Comparison of ENCODE assay signal across 22 cellular contexts in the genomic region with DNA sequence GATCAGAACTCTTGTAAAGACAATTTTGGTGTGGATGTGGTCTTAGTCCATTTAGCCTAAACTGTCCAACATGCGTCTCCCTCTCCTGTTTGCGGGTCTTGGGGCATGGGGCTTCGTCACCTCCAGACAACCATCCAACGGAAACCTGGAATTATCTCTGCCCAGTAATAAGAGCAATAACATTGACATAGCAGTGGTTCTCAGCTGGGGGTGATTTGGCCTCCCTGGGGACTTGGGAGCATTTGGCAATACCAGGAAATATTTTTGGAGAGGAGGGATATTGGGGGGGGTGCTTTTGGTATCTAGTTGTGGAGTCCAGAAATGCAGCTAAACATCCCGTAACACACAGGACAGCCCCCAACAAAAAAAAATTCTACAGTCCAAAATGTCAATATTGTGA. TPM values are rescaled to one million over a fixed set of nuclear protein-coding genes. Genes with fewer than 3 reads are reported as not detected.
A peak's percentile ranks its signal among the peaks of the same experiment; 100 is the strongest.
DNase-seq lines count a peak whose midpoint lies in the region; ATAC-seq, FAIRE-seq and TF ChIP-seq lines count a peak whose summit lies in the region.
"Had no signal": no experiment of that assay in that cellular context is flagged by ENCODE, and none has a peak within 500 bp of the region (broad histone marks: within the 10 kb centered on the region; RNA-seq: fewer than 3 reads in every experiment).

No MANE protein-coding gene starts in this region.

- intact Hi-C loops in body of pancreas (cut with DNase I) = no loop called here

- no peaks in the 10 kb centered on the region for H3K27me3 ChIP-seq in body of pancreas
- no peaks in the 10 kb centered on the region for H3K27me3 ChIP-seq in right atrium auricular region
- H3K27me3 ChIP-seq: BLaER1 treated with 17β-estradiol and CSF1 and Interleukin-3, amounts not matched to agents 10 nM and 100 nM; Peyer's patch had no signal

- no peaks in the 10 kb centered on the region for H3K4me1 Mint-ChIP-seq in activated T-helper 17 cell treated with anti-CD3 and anti-CD28 coated beads, Interleukin-2, amount 50 U/mL, for 72 hours

- H3K36me3 ChIP-seq in body of pancreas (replicated peaks in 1 of 2; ENCODE audit: insufficient read depth in 1 of 2, low read depth in 2 of 2) (peaks cover 0 to 3% of the 10 kb centered on the region in 2 donors), right atrium auricular region (no peaks in the 10 kb centered on the region)

- no peak overlapping the region for H3K4me3 Mint-ChIP-seq in activated T-helper 17 cell treated with anti-CD3 and anti-CD28 coated beads, Interleukin-2, amount 50 U/mL, for 72 hours
- H3K4me3 Mint-ChIP-seq: CD8-positive, alpha-beta memory T cell had no signal

- ATAC-seq in A549 (no peak), body of pancreas (no peak), HG03432 (IDR thresholded peaks at IDR 0.05; ENCODE audit: unreplicated experiment) (no peak)
- ATAC-seq in activated T-helper 17 cell treated with anti-CD3 and anti-CD28 coated beads, Interleukin-2, amount 50 U/mL, for 72 hours (replicated peaks) = no peak
- ATAC-seq: GM12878 had no signal

- H3K27ac Mint-ChIP-seq in activated T-helper 17 cell treated with anti-CD3 and anti-CD28 coated beads, Interleukin-2, amount 50 U/mL, for 72 hours = no peak overlapping the region

- no peak for TF ChIP-seq EP300 in A549 (IDR thresholded peaks at IDR 0.05)

- TF ChIP-seq CTCF in A549 (IDR thresholded peaks at IDR 0.05) = no peak
- TF ChIP-seq CTCF in body of pancreas (IDR thresholded peaks at IDR 0.05) = no peak
- no peak for TF ChIP-seq CTCF in fibroblast of pulmonary artery (IDR thresholded peaks at IDR 0.05; ENCODE audit: low read length, missing control alignments)
- TF ChIP-seq CTCF in right atrium auricular region (IDR thresholded peaks at IDR 0.05) = no peak

- CTCF ChIA-PET in A549 (lab: Yijun Ruan, JAX) = interaction anchor here (0.7 to 2.2 kb wide), 2 partner anchors 12 to 42 kb away, joined by 3 to 5 read pairs; no protein-coding TSS in a partner anchor

- FAIRE-seq in A549 (lab: Jason Lieb, UNC) = no peak
- FAIRE-seq: D721Med, GM12878 had no signal

- H3K27me3 Mint-ChIP-seq in activated T-helper 17 cell treated with anti-CD3 and anti-CD28 coated beads, Interleukin-2, amount 50 U/mL, for 72 hours = no peaks in the 10 kb centered on the region
- H3K27me3 Mint-ChIP-seq: CD8-positive, alpha-beta memory T cell had no signal

- POLR2A ChIA-PET in A549 (lab: Yijun Ruan, JAX) = interaction anchor here (0.6 kb wide), 1 partner anchor 24 kb away, joined by 3 read pairs; no protein-coding TSS in a partner anchor

- 83% methylated on average over 5 of the region's 5 CpGs for WGBS in A549 (ENCODE audit: missing lambda C conversion rate)
- 72 to 78% methylated on average over 5 of the region's 5 CpGs for WGBS in body of pancreas, 2 donors

- no peak for TF ChIP-seq RAD21 in A549 (conservative IDR thresholded peaks at IDR 0.05 in 1 of 2, IDR thresholded peaks at IDR 0.05 in 1 of 2)

- DNase-seq in A549 (ENCODE audit: low read depth in 1 of 2, low spot score in 1 of 2) (no peak), NCI-H226 (peak; percentile 1), body of pancreas (peak in 1 of 4 donors; percentile 20), fibroblast of pulmonary artery (ENCODE audit: low read depth) (peak; percentile 49), right atrium auricular region (ENCODE audit: low spot score) (no peak)
- no peak for DNase-seq in activated CD8-positive, alpha-beta memory T cell treated with anti-CD3 and anti-CD28 coated beads for 24 hours
- DNase-seq: CD8-positive, alpha-beta memory T cell; DMS79; GDM1; KBM-7; NCI-H1436 treated with DMSO at 0.1 percent for 48 hours; NCI-H2081; NCI-H524; Peyer's patch; Right ventricle myocardium superior had no signal

- H3K9me3 ChIP-seq in A549 (no peaks in the 10 kb centered on the region), body of pancreas (no peaks in the 10 kb centered on the region), right atrium auricular region (no peaks in the 10 kb centered on the region)
- H3K9me3 ChIP-seq: BLaER1 treated with 17β-estradiol and CSF1 and Interleukin-3, amounts not matched to agents 10 nM and 100 nM; HAP-1; Peyer's patch had no signal

- H3K4me1 ChIP-seq in A549 (peaks cover 90% of the 10 kb centered on the region), body of pancreas (peaks cover 22% of the 10 kb centered on the region), right atrium auricular region (peaks cover 0 to 9% of the 10 kb centered on the region in 2 donors)
- H3K4me1 ChIP-seq: Peyer's patch had no signal

- TF ChIP-seq POLR2A in A549 (IDR thresholded peaks at IDR 0.05; ENCODE audit: low read length) (no peak), body of pancreas (IDR thresholded peaks at IDR 0.05) (no peak)

- H3K27ac ChIP-seq in A549 = peak overlapping the region; percentile 78 to 89
- H3K27ac ChIP-seq in body of pancreas = peak overlapping the region; percentile 2 to 72 (median 52)
- no peak overlapping the region for H3K27ac ChIP-seq in right atrium auricular region
- H3K27ac ChIP-seq: 22Rv1; BLaER1 treated with 17β-estradiol and CSF1 and Interleukin-3, amounts not matched to agents 10 nM and 100 nM; Peyer's patch had no signal

- no peak overlapping the region; the same call in 2 of the 3 replicates for H3K4me3 ChIP-seq in A549
- no peak overlapping the region for H3K4me3 ChIP-seq in body of pancreas
- H3K4me3 ChIP-seq in fibroblast of pulmonary artery (replicated peaks; ENCODE audit: low read depth, low read length) = no peak overlapping the region
- no peak overlapping the region for H3K4me3 ChIP-seq in right atrium auricular region
- H3K4me3 ChIP-seq: BLaER1 treated with 17β-estradiol and CSF1 and Interleukin-3, amounts not matched to agents 10 nM and 100 nM; GM12878; HAP-1; Peyer's patch had no signal

- no peaks in the 10 kb centered on the region for H3K9me3 Mint-ChIP-seq in activated T-helper 17 cell treated with anti-CD3 and anti-CD28 coated beads, Interleukin-2, amount 50 U/mL, for 72 hours
- H3K9me3 Mint-ChIP-seq: CD8-positive, alpha-beta memory T cell had no signal

- H3K4me2 ChIP-seq in A549 = peak overlapping the region; percentile 88

- peaks cover 96% of the 10 kb centered on the region for H3K36me3 Mint-ChIP-seq in activated T-helper 17 cell treated with anti-CD3 and anti-CD28 coated beads, Interleukin-2, amount 50 U/mL, for 72 hours (ENCODE audit: low read depth)

TF ChIP-seq in A549, 52 proteins besides CTCF, POLR2A, EP300 and RAD21 (continues in another document):
- no peak for TF ChIP-seq ELK1 (IDR thresholded peaks at IDR 0.05; ENCODE audit: low read depth, low read length)
- no peak for TF ChIP-seq FOSL2 (IDR thresholded peaks at IDR 0.05)
- TF ChIP-seq FOSL2 (CRISPR knock-in tag; IDR thresholded peaks at IDR 0.05) = no peak
- TF ChIP-seq MAZ (IDR thresholded peaks at IDR 0.05; ENCODE audit: borderline replicate concordance, low read depth, low read length) = no peak
- no peak for TF ChIP-seq TFCP2L1 (CRISPR knock-in tag; IDR thresholded peaks at IDR 0.05)
- TF ChIP-seq E2F6 (IDR thresholded peaks at IDR 0.05; ENCODE audit: borderline replicate concordance, low read depth) = no peak
- TF ChIP-seq JUNB (IDR thresholded peaks at IDR 0.05) = no peak
- TF ChIP-seq CHD4 (IDR thresholded peaks at IDR 0.05; ENCODE audit: borderline replicate concordance) = no peak
- TF ChIP-seq, protein P1, sequence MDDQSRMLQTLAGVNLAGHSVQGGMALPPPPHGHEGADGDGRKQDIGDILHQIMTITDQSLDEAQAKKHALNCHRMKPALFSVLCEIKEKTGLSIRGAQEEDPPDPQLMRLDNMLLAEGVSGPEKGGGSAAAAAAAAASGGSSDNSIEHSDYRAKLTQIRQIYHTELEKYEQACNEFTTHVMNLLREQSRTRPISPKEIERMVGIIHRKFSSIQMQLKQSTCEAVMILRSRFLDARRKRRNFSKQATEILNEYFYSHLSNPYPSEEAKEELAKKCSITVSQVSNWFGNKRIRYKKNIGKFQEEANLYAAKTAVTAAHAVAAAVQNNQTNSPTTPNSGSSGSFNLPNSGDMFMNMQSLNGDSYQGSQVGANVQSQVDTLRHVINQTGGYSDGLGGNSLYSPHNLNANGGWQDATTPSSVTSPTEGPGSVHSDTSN (IDR thresholded peaks at IDR 0.05) = no peak
- TF ChIP-seq EHMT2 (IDR thresholded peaks at IDR 0.05; ENCODE audit: low read depth) = no peak
- TF ChIP-seq NPAS2 (CRISPR knock-in tag; IDR thresholded peaks at IDR 0.05; ENCODE audit: borderline replicate concordance) = no peak
- no peak for TF ChIP-seq ZSCAN20 (CRISPR knock-in tag; IDR thresholded peaks at IDR 0.05)
- TF ChIP-seq HDAC2 (IDR thresholded peaks at IDR 0.05) = no peak

RNA-seq across cellular contexts. Expression of gene SEL1L3, which starts 47.2 kb away (rescaled TPM):
- polyA plus RNA-seq in A549 (2011; rRNA removed) (27.0 and 57.4 TPM in 2 replicates), A549 (2017; fragmentation: RNase III; extraction: RNeasy Plus Mini Kit Qiagen cat#74134 plus additional on column Dnase treatment) (24.5 to 26.1 TPM (median 25.1 TPM) in 3 replicates)
- polyA plus RNA-seq in A549 (2012; cell fraction: cytosol; rRNA removed) = 5.0 and 8.5 TPM in 2 replicates
- 5.9 and 6.6 TPM in 2 replicates for polyA plus RNA-seq in A549 (2012; cell fraction: nucleus; rRNA removed)
- 27.6 and 42.3 TPM in 2 replicates for polyA minus RNA-seq in A549 (2011; rRNA and poly(A)+ RNA removed)
- total RNA-seq in body of pancreas (10 to 100 TPM; 32.3 to 64.1 TPM), right atrium auricular region (1 to 10 TPM; 5.4 to 7.2 TPM)
- total RNA-seq in activated T-helper 17 cell treated with anti-CD3 and anti-CD28 coated beads, Interleukin-2, amount 50 U/mL, for 72 hours = 10 to 100 TPM; 39.7 to 70.3 TPM

Comparison
In these comparisons a context has a peak if more than half of its experiments do, and no peak if none do; other contexts are left out.
1. DNase-seq: peak in NCI-H226 (single experiment) and fibroblast of pulmonary artery (single experiment); none in A549 (0 of 2), activated CD8-positive, alpha-beta memory T cell treated with anti-CD3 and anti-CD28 coated beads for 24 hours (single experiment) and right atrium auricular region (single experiment).
2. H3K27ac ChIP-seq: peak in A549 (2 of 2) and body of pancreas (4 of 4); none in right atrium auricular region (0 of 2).
3. RNA of gene SEL1L3, which starts 47.2 kb away (total RNA-seq): 39.7 to 70.3 TPM in activated T-helper 17 cell treated with anti-CD3 and anti-CD28 coated beads, Interleukin-2, amount 50 U/mL, for 72 hours and 32.3 to 64.1 TPM in body of pancreas; 5.4 to 7.2 TPM in right atrium auricular region; every median in the first group is over 4 times any median in the second.